In genomic region chr3:48118928-48119327, GRCh38 we compare ENCODE assay signal across 30 cellular contexts.
DNase-seq lines count a peak whose midpoint lies in the region; ATAC-seq and TF ChIP-seq lines count a peak whose summit lies in the region.
"Had no signal": no experiment of that assay in that cellular context is flagged by ENCODE, and none has a peak within 500 bp of the region (broad histone marks: within the 10 kb centered on the region; RNA-seq: fewer than 3 reads in every experiment).

No MANE protein-coding gene starts in this region.

- WGBS in stomach, 5 donors: 82 to 90% (median 88%) methylated on average over 8 of the region's 8 CpGs
- 86 to 88% methylated on average over 8 of the region's 8 CpGs for WGBS in aorta, 2 donors

- H3K4me1 ChIP-seq in left ventricle myocardium inferior (peaks cover 11% of the 10 kb centered on the region), lower lobe of right lung (peaks cover 5% of the 10 kb centered on the region), stomach (peaks cover 0 to 12% (median 4%) of the 10 kb centered on the region in 4 donors), aorta (ENCODE audit: control insufficient read depth in 1 of 2, insufficient read depth in 2 of 2, low read length in 2 of 2) (no peaks in the 10 kb centered on the region)
- H3K4me1 ChIP-seq: foreskin keratinocyte had no signal

- no peaks in the 10 kb centered on the region for H3K36me3 ChIP-seq in left ventricle myocardium inferior
- H3K36me3 ChIP-seq in lower lobe of right lung: no peaks in the 10 kb centered on the region
- no peaks in the 10 kb centered on the region for H3K36me3 ChIP-seq in stomach
- no peaks in the 10 kb centered on the region for H3K36me3 ChIP-seq in aorta (ENCODE audit: control insufficient read depth in 1 of 2, insufficient read depth in 2 of 2, low read length in 1 of 2)
- H3K36me3 ChIP-seq: ovary had no signal

- H3K27me3 Mint-ChIP-seq in stimulated activated memory B cell treated with anti-CD40 and anti-IgM and Interleukin-4, amounts not matched to agents 10 μg/mL and 1 μg/mL and 100 μg/mL, for 72 hours: no peaks in the 10 kb centered on the region
- H3K27me3 Mint-ChIP-seq: CD4-positive, CD25-positive, alpha-beta regulatory T cell; dendritic cell treated with granulocyte-macrophage colony-stimulating factor and Interleukin-4, amounts not matched to agents 40 ng/mL and 50 ng/mL, for 4 days had no signal

- H3K9me3 ChIP-seq in left ventricle myocardium inferior (replicated peaks): no peaks in the 10 kb centered on the region
- H3K9me3 ChIP-seq in lower lobe of right lung: no peaks in the 10 kb centered on the region
- no peaks in the 10 kb centered on the region for H3K9me3 ChIP-seq in stomach
- no peaks in the 10 kb centered on the region for H3K9me3 ChIP-seq in aorta (ENCODE audit: control insufficient read depth, low read length)
- H3K9me3 ChIP-seq: ovary had no signal

- no peak for TF ChIP-seq EP300 in stomach (IDR thresholded peaks at IDR 0.05)

- peak overlapping the region; percentile 75 for H3K27ac ChIP-seq in left ventricle myocardium inferior (replicated peaks)
- H3K27ac ChIP-seq in lower lobe of right lung: peak overlapping the region; percentile 53
- peak overlapping the region in 3 of 5 donors; percentile 12 to 62 (median 41) for H3K27ac ChIP-seq in stomach
- H3K27ac ChIP-seq in aorta (ENCODE audit: low read depth in 1 of 2, low read length in 2 of 2): no peak overlapping the region
- H3K27ac ChIP-seq: foreskin keratinocyte had no signal

- TF ChIP-seq POLR2A in stomach (IDR thresholded peaks at IDR 0.05): no peak

- peaks cover 8% of the 10 kb centered on the region for H3K4me1 Mint-ChIP-seq in stimulated activated memory B cell treated with anti-CD40 and anti-IgM and Interleukin-4, amounts not matched to agents 10 μg/mL and 1 μg/mL and 100 μg/mL, for 72 hours
- H3K4me1 Mint-ChIP-seq: CD4-positive, CD25-positive, alpha-beta regulatory T cell had no signal

- H3K9me3 Mint-ChIP-seq in stimulated activated memory B cell treated with anti-CD40 and anti-IgM and Interleukin-4, amounts not matched to agents 10 μg/mL and 1 μg/mL and 100 μg/mL, for 72 hours: no peaks in the 10 kb centered on the region
- H3K9me3 Mint-ChIP-seq: CD4-positive, CD25-positive, alpha-beta regulatory T cell; dendritic cell treated with granulocyte-macrophage colony-stimulating factor and Interleukin-4, amounts not matched to agents 40 ng/mL and 50 ng/mL, for 4 days; HFFc6 had no signal

- DNase-seq in left ventricle myocardium inferior (no peak), Right ventricle myocardium inferior (ENCODE audit: missing footprints) (no peak), lower lobe of right lung (no peak), stomach (no peak), aorta (no peak), amniotic stem cell (lab: John Stamatoyannopoulos, UW) (no peak), Ammon's horn (ENCODE audit: low spot score) (no peak)
- DNase-seq: activated CD4-positive, alpha-beta T cell treated with anti-CD3 and anti-CD28 coated beads, Interleukin-2, amount 50 U/mL, for 48 hours; activated CD4-positive, CD25-positive, alpha-beta regulatory T cell treated with anti-CD3 and anti-CD28 coated beads, Interleukin-2, amount 50 U/mL, for 72 hours; activated T-cell treated with anti-CD3 and anti-CD28 coated beads, Interleukin-2, amount 50 U/mL, for 48 hours; Calu3; CD4-positive, CD25-positive, alpha-beta regulatory T cell; central memory CD4-positive, alpha-beta T cell; DMS79; erythroblast; foreskin keratinocyte; GOT3; KG1; NCI-H1105; NCI-H1930; NCI-H2171 treated with DMSO at 0.1 percent for 48 hours; NCI-H524 treated with DMSO at 0.1 percent for 48 hours; nephron progenitor cell; PC-3; stimulated activated CD8-positive, alpha-beta memory T cell treated with anti-CD3 and anti-CD28 coated beads, Interleukin-4, amount 100 ng/mL, for 48 hours; T-helper 2 cell had no signal

- H3K4me3 ChIP-seq in left ventricle myocardium inferior (no peak overlapping the region), lower lobe of right lung (no peak overlapping the region), stomach (no peak overlapping the region), aorta (ENCODE audit: low read length in 2 of 2) (no peak overlapping the region)
- H3K4me3 ChIP-seq: ovary had no signal

- no peak overlapping the region for H3K4me3 Mint-ChIP-seq in stimulated activated memory B cell treated with anti-CD40 and anti-IgM and Interleukin-4, amounts not matched to agents 10 μg/mL and 1 μg/mL and 100 μg/mL, for 72 hours
- H3K4me3 Mint-ChIP-seq: CD4-positive, CD25-positive, alpha-beta regulatory T cell; dendritic cell treated with granulocyte-macrophage colony-stimulating factor and Interleukin-4, amounts not matched to agents 40 ng/mL and 50 ng/mL, for 4 days; HFFc6; nephron progenitor cell had no signal

- ATAC-seq in Right ventricle myocardium inferior: no peak
- no peak for ATAC-seq in lower lobe of right lung
- ATAC-seq in aorta (ENCODE audit: low FRiP score): peak; percentile 72
- no peak for ATAC-seq in stimulated activated memory B cell treated with anti-CD40 and anti-IgM and Interleukin-4, amounts not matched to agents 10 μg/mL and 1 μg/mL and 100 μg/mL, for 72 hours
- ATAC-seq: foreskin keratinocyte had no signal

- intact Hi-C loops in left ventricle myocardium inferior (cut with micrococcal nuclease): no loop called here
- intact Hi-C loops in Right ventricle myocardium inferior (cut with DNase I): no loop called here
- intact Hi-C loops in lower lobe of right lung (cut with DNase I): no loop called here
- intact Hi-C loops in stomach (cut with DNase I; ENCODE audit: low total_unique reads): no loop called here
- intact Hi-C loops in aorta (cut with DNase I): no loop called here

- H3K27me3 ChIP-seq in left ventricle myocardium inferior (ENCODE audit: low read depth) (no peaks in the 10 kb centered on the region), lower lobe of right lung (ENCODE audit: low read depth) (no peaks in the 10 kb centered on the region), stomach (no peaks in the 10 kb centered on the region), aorta (ENCODE audit: control insufficient read depth in 1 of 2, insufficient read depth in 2 of 2, low read length in 1 of 2) (no peaks in the 10 kb centered on the region)
- H3K27me3 ChIP-seq: foreskin keratinocyte, ovary had no signal

- no peaks in the 10 kb centered on the region for H3K36me3 Mint-ChIP-seq in stimulated activated memory B cell treated with anti-CD40 and anti-IgM and Interleukin-4, amounts not matched to agents 10 μg/mL and 1 μg/mL and 100 μg/mL, for 72 hours
- H3K36me3 Mint-ChIP-seq: CD4-positive, CD25-positive, alpha-beta regulatory T cell had no signal

- no peak for TF ChIP-seq CTCF in left ventricle myocardium inferior (IDR thresholded peaks at IDR 0.05; ENCODE audit: borderline replicate concordance)
- TF ChIP-seq CTCF in lower lobe of right lung (IDR thresholded peaks at IDR 0.05): no peak
- TF ChIP-seq CTCF in stomach (IDR thresholded peaks at IDR 0.05): no peak

- no peak overlapping the region for H3K27ac Mint-ChIP-seq in stimulated activated memory B cell treated with anti-CD40 and anti-IgM and Interleukin-4, amounts not matched to agents 10 μg/mL and 1 μg/mL and 100 μg/mL, for 72 hours
- H3K27ac Mint-ChIP-seq: dendritic cell treated with granulocyte-macrophage colony-stimulating factor and Interleukin-4, amounts not matched to agents 40 ng/mL and 50 ng/mL, for 4 days; HFFc6 had no signal

Comparison
In these comparisons a context has a peak if more than half of its experiments do, and no peak if none do; other contexts are left out.
1. H3K27ac ChIP-seq: peak in left ventricle myocardium inferior (single experiment), lower lobe of right lung (single experiment) and stomach (3 of 5); none in aorta (0 of 2).